23 cellular contexts compared by ENCODE assay signal in the genomic region with DNA sequence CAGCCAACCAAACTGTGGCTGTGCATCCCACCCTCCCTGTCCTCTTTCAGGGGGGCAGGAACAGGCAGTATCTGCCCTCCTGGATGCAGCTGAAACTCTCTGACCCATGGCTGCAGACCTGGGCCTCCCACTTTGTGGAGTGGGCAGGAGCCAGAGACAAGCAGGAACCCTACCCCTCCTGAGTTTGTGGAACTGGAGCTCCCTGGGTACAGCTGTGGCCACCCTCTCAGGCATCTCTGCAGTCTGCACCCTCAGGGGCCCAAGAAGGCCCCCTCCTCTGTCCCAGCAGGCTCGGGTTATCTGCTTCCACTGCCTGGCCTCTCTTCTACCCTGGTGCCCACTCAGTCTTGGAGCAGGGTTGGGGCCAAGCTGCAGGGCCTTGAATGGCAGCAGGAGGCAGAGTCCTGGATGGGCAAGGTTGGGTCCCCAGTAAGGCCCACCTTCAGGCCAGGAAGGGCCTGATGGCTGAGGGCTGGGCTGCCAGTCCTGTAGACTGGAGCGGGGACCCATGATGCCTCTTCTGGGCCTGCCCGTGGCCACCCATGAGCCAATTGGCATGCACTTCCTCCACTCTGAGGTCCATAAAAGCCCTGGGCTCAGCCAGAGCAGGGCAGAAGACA.
DNase-seq lines count a peak whose midpoint lies in the region; ATAC-seq, FAIRE-seq and TF ChIP-seq lines count a peak whose summit lies in the region.
"Had no signal": no experiment of that assay in that cellular context is flagged by ENCODE, and none has a peak within 500 bp of the region (broad histone marks: within the 10 kb centered on the region; RNA-seq: fewer than 3 reads in every experiment).

No MANE protein-coding gene starts in this region.

- WGBS in spleen, 5 donors, result 69 to 88% (median 83%) methylated on average over 3 of the region's 3 CpGs
- 88 to 91% methylated on average over 3 of the region's 3 CpGs for WGBS in aorta, 2 donors

- no peaks in the 10 kb centered on the region for H3K4me1 ChIP-seq in kidney (ENCODE audit: control insufficient read depth in 1 of 2, insufficient read depth in 1 of 2, low read depth in 1 of 2, low read length in 2 of 2)
- no peaks in the 10 kb centered on the region for H3K4me1 ChIP-seq in spleen
- H3K4me1 ChIP-seq in aorta (ENCODE audit: control insufficient read depth in 1 of 2, insufficient read depth in 2 of 2, low read length in 2 of 2), result no peaks in the 10 kb centered on the region
- H3K4me1 ChIP-seq: BLaER1, HAP-1 had no signal

- no peak for TF ChIP-seq POLR2A in spleen (IDR thresholded peaks at IDR 0.05)

- peak; percentile 35 for DNase-seq in Right ventricle myocardium inferior (ENCODE audit: missing footprints)
- no peak for DNase-seq in left ventricle myocardium superior
- DNase-seq in kidney, result peak; percentile 55
- DNase-seq in spleen, result peak; percentile 64
- DNase-seq in aorta, result no peak
- no peak for DNase-seq in glomerular visceral epithelial cell (ENCODE audit: extremely low spot score)
- no peak for DNase-seq in COLO829 (ENCODE audit: low spot score)
- DNase-seq: CD4-positive, CD25-positive, alpha-beta regulatory T cell; CD8-positive, alpha-beta T cell; DMS53; DMS79 treated with DMSO at 0.1 percent for 48 hours; GF-D8; GOT3; HFFc6 had no signal

- intact Hi-C loops in Right ventricle myocardium inferior (cut with DNase I) (no loop called here), left ventricle myocardium superior (cut with micrococcal nuclease) (no loop called here), kidney (cut with DNase I) (no loop called here), spleen (cut with DNase I; ENCODE audit: low total_unique reads) (no loop called here), aorta (cut with DNase I) (no loop called here)

- H3K36me3 ChIP-seq in kidney (ENCODE audit: control insufficient read depth in 1 of 2, insufficient read depth in 2 of 2, low read length in 2 of 2), result no peaks in the 10 kb centered on the region
- no peaks in the 10 kb centered on the region for H3K36me3 ChIP-seq in spleen
- no peaks in the 10 kb centered on the region for H3K36me3 ChIP-seq in aorta (ENCODE audit: control insufficient read depth in 1 of 2, insufficient read depth in 2 of 2, low read length in 1 of 2)
- H3K36me3 ChIP-seq: BLaER1, HAP-1 had no signal

- FAIRE-seq in kidney (lab: Jason Lieb, UNC), result no peak
- FAIRE-seq: A204.1, D721Med, GM12891, GM18507, H54 had no signal

- ATAC-seq in Right ventricle myocardium inferior, result no peak
- no peak for ATAC-seq in left ventricle myocardium superior
- peak; percentile 20 for ATAC-seq in aorta (ENCODE audit: low FRiP score)
- ATAC-seq: CD8-positive, alpha-beta T cell had no signal

- H3K9me3 ChIP-seq in kidney (ENCODE audit: control insufficient read depth in 1 of 2, low read length in 2 of 2) (no peaks in the 10 kb centered on the region), spleen (peaks cover 0 to 13% (median 5%) of the 10 kb centered on the region in 8 donors), aorta (ENCODE audit: control insufficient read depth, low read length) (no peaks in the 10 kb centered on the region)
- H3K9me3 ChIP-seq: HAP-1 had no signal

- H3K27me3 ChIP-seq in spleen (replicated peaks in 1 of 7), result no peaks in the 10 kb centered on the region
- no peaks in the 10 kb centered on the region for H3K27me3 ChIP-seq in aorta (ENCODE audit: control insufficient read depth in 1 of 2, insufficient read depth in 2 of 2, low read length in 1 of 2)
- H3K27me3 ChIP-seq: BLaER1 had no signal

- H3K9ac ChIP-seq in kidney (ENCODE audit: low read length in 2 of 2), result no peak overlapping the region
- H3K9ac ChIP-seq: BLaER1 had no signal

- TF ChIP-seq CTCF in kidney (IDR thresholded peaks at IDR 0.05; ENCODE audit: borderline replicate concordance, extremely low read depth, insufficient read depth) (no peak), spleen (IDR thresholded peaks at IDR 0.05 in 8 of 11, conservative IDR thresholded peaks at IDR 0.05 in 3 of 11) (no peak)

- H3K27ac ChIP-seq in kidney (ENCODE audit: low read depth in 2 of 2, low read length in 2 of 2) (no peak overlapping the region), spleen (no peak overlapping the region), aorta (ENCODE audit: low read depth in 1 of 2, low read length in 2 of 2) (no peak overlapping the region)
- H3K27ac ChIP-seq: 22Rv1, BLaER1, C4-2B had no signal

- no peak overlapping the region for H3K4me3 ChIP-seq in kidney (ENCODE audit: low read length in 2 of 2)
- no peak overlapping the region for H3K4me3 ChIP-seq in spleen
- H3K4me3 ChIP-seq in aorta (ENCODE audit: low read length in 2 of 2), result no peak overlapping the region
- H3K4me3 ChIP-seq: BLaER1, HAP-1 had no signal

Comparison
In these comparisons a context has a peak if more than half of its experiments do, and no peak if none do; other contexts are left out.
1. DNase-seq: peak in Right ventricle myocardium inferior (single experiment), kidney (single experiment) and spleen (single experiment); none in left ventricle myocardium superior (single experiment), aorta (0 of 2), glomerular visceral epithelial cell (single experiment) and COLO829 (single experiment).